ENCODE assay signal across 1 cellular context in genomic region chr12:108627134-108627920, GRCh38.
TF ChIP-seq lines count a peak whose summit lies in the region.

No MANE protein-coding gene starts in this region.

TF ChIP-seq in GM12878, 131 proteins besides CTCF, POLR2A, EP300 and RAD21:
- no peak for TF ChIP-seq PBX3 (IDR thresholded peaks at IDR 0.05; ENCODE audit: insufficient replicate concordance, low read depth, low read length)
- no peak for TF ChIP-seq POLR2AphosphoS2 (IDR thresholded peaks at IDR 0.05; ENCODE audit: low read depth, low read length)
- no peak for TF ChIP-seq MTA2 (IDR thresholded peaks at IDR 0.05; ENCODE audit: low read depth)
- no peak for TF ChIP-seq ZBED1 (IDR thresholded peaks at IDR 0.05; ENCODE audit: borderline replicate concordance)
- TF ChIP-seq USF1 (IDR thresholded peaks at IDR 0.05; ENCODE audit: borderline replicate concordance, extremely low read length, insufficient read depth, low read depth, low read length): no peak
- no peak for TF ChIP-seq JUNB (IDR thresholded peaks at IDR 0.05)
- no peak for TF ChIP-seq CHD1 (IDR thresholded peaks at IDR 0.05; ENCODE audit: low read depth, low read length)
- no peak for TF ChIP-seq NRF1 (conservative IDR thresholded peaks at IDR 0.05; ENCODE audit: low read depth, low read length)
- TF ChIP-seq SMC3 (IDR thresholded peaks at IDR 0.05; ENCODE audit: borderline replicate concordance, low read length): no peak
- no peak for TF ChIP-seq MEF2B (IDR thresholded peaks at IDR 0.05; ENCODE audit: partially characterized antibody, poor library complexity, severe bottlenecking)
- no peak for TF ChIP-seq EZH2 (IDR thresholded peaks at IDR 0.05; ENCODE audit: borderline replicate concordance, control insufficient read depth, low read depth, low read length)
- no peak for TF ChIP-seq ELK1 (IDR thresholded peaks at IDR 0.05; ENCODE audit: low read depth, low read length)
